ENCODE assay signal across 2 cellular contexts in genomic region chr1:233211595-233211994, GRCh38.
TF ChIP-seq lines count a peak whose summit lies in the region.

No MANE protein-coding gene starts in this region.

TF ChIP-seq in IMR-90, 13 proteins besides CTCF, POLR2A, EP300 and RAD21 (continued from another document):
- TF ChIP-seq USF2 (IDR thresholded peaks at IDR 0.05; ENCODE audit: low read depth, low read length) (no peak), CEBPB (IDR thresholded peaks at IDR 0.05; ENCODE audit: low read depth, low read length) (no peak), ELK1 (IDR thresholded peaks at IDR 0.05; ENCODE audit: borderline replicate concordance, low read depth, low read length) (no peak)

TF ChIP-seq in SK-N-SH, 30 proteins besides CTCF, POLR2A, EP300 and RAD21 (continued from another document):
- TF ChIP-seq ZBTB33 (IDR thresholded peaks at IDR 0.05; ENCODE audit: borderline replicate concordance, low read depth) (no peak), CHD2 (IDR thresholded peaks at IDR 0.05; ENCODE audit: low read length, partially characterized antibody) (no peak)
